Comparison of ENCODE assay signal across 29 cellular contexts in the genomic region with DNA sequence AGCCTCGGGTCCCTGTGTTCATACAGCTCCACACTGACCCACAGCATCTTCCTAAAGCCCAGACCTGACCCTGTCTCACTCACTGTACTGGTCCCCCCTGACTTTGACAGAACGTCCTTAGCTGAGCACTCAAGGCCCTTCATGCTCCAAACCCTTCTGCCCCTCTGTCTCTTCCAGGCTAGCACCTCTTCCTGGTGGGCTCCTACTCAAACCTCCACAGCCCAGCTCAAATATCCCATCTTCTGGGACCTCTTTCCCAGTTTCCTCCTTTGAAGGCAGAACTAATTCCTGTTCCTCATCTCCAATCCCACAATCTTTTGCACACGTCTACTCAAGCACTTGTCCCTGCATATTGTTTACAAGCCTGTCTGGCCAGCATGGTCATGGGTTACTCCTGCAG. TPM values are rescaled to one million over a fixed set of nuclear protein-coding genes. Genes with fewer than 3 reads are reported as not detected.
"Had no signal": no experiment of that assay in that cellular context is flagged by ENCODE, and none has a peak within 500 bp of the region (broad histone marks: within the 10 kb centered on the region; RNA-seq: fewer than 3 reads in every experiment).

No MANE protein-coding gene starts in this region.

- H3K9me3 ChIP-seq: heart left ventricle, right atrium auricular region, thyroid gland, upper lobe of left lung, vagina had no signal

- ATAC-seq: activated T-cell treated with anti-CD3 and anti-CD28 coated beads, Interleukin-2, amount 50 U/mL, for 72 hours; esophagus mucosa; heart left ventricle; stimulated activated naive B cell treated with anti-CD40 and anti-IgM and Interleukin-4, amounts not matched to agents 10 μg/mL and 1 μg/mL and 100 μg/mL, for 72 hours had no signal

- H3K27ac Mint-ChIP-seq: activated B cell treated with CpG ODN at 0.5 μM for 24 hours; activated T-cell treated with anti-CD3 and anti-CD28 coated beads, Interleukin-2, amount 50 U/mL, for 72 hours; immature natural killer cell; mesothelial cell of epicardium; stimulated activated naive B cell treated with anti-CD40 and anti-IgM and Interleukin-4, amounts not matched to agents 10 μg/mL and 1 μg/mL and 100 μg/mL, for 72 hours had no signal

- H3K4me3 ChIP-seq: heart left ventricle, right atrium auricular region, smooth muscle cell, stomach, thyroid gland, upper lobe of left lung, vagina had no signal

- H3K27me3 ChIP-seq: right atrium auricular region, thyroid gland had no signal

- H3K27ac ChIP-seq: brain microvascular endothelial cell, heart left ventricle, right atrium auricular region, stomach, thyroid gland, upper lobe of left lung, vagina had no signal

- H3K36me3 ChIP-seq: brain microvascular endothelial cell, heart left ventricle, right atrium auricular region, stomach, upper lobe of left lung, vagina had no signal

- H3K4me3 Mint-ChIP-seq: activated B cell treated with CpG ODN at 0.5 μM for 24 hours; activated T-cell treated with anti-CD3 and anti-CD28 coated beads, Interleukin-2, amount 50 U/mL, for 72 hours; immature natural killer cell; stimulated activated naive B cell treated with anti-CD40 and anti-IgM and Interleukin-4, amounts not matched to agents 10 μg/mL and 1 μg/mL and 100 μg/mL, for 72 hours had no signal

- H3K36me3 Mint-ChIP-seq: immature natural killer cell, mesothelial cell of epicardium, naive B cell had no signal

- H3K4me2 ChIP-seq: smooth muscle cell had no signal

- DNase-seq: activated B cell treated with CpG ODN at 0.5 μM for 24 hours; activated CD4-positive, alpha-beta T cell treated with anti-CD3 and anti-CD28 coated beads, Interleukin-2, amount 50 U/mL, for 4 hours; activated naive CD4-positive, alpha-beta T cell; activated T-cell treated with anti-CD3 and anti-CD28 coated beads for 4 hours; activated T-cell treated with anti-CD3 and anti-CD28 coated beads, Interleukin-2, amount 50 U/mL, for 72 hours; amniotic stem cell; brain microvascular endothelial cell; foreskin fibroblast; heart left ventricle; hypothalamus; immature natural killer cell; kidney; naive B cell; stimulated activated CD4-positive, alpha-beta T cell treated with anti-CD3 and anti-CD28 coated beads, Interleukin-15, amount 100 ng/mL, for 24 hours; stimulated activated CD4-positive, alpha-beta T cell treated with anti-CD3 and anti-CD28 coated beads, Interleukin-2, amount 100 ng/mL, for 24 hours; stimulated activated naive B cell treated with anti-CD40 and anti-IgM and Interleukin-4, amounts not matched to agents 10 μg/mL and 1 μg/mL and 100 μg/mL, for 72 hours; stomach; thyroid gland; upper lobe of left lung had no signal

- H3K9me3 Mint-ChIP-seq: activated B cell treated with CpG ODN at 0.5 μM for 24 hours; activated T-cell treated with anti-CD3 and anti-CD28 coated beads, Interleukin-2, amount 50 U/mL, for 72 hours; immature natural killer cell; mesothelial cell of epicardium; stimulated activated naive B cell treated with anti-CD40 and anti-IgM and Interleukin-4, amounts not matched to agents 10 μg/mL and 1 μg/mL and 100 μg/mL, for 72 hours had no signal

RNA-seq across cellular contexts. Expression of a gene that starts 8.8 kb away (rescaled TPM):
- total RNA-seq: activated B cell treated with CpG ODN at 0.5 μM for 24 hours, esophagus mucosa, vagina had no signal

RNA-seq across cellular contexts. Expression of a gene that starts 42.5 kb away (rescaled TPM):
- total RNA-seq: activated B cell treated with CpG ODN at 0.5 μM for 24 hours; activated T-cell treated with anti-CD3 and anti-CD28 coated beads, Interleukin-2, amount 50 U/mL, for 72 hours; astrocyte; cardiac septum; heart left ventricle; kidney; omental fat pad; pulmonary artery endothelial cell; right atrium auricular region; smooth muscle cell; T-helper 2 cell treated with Interferon-gamma antibody and Interleukin-4, amounts not matched to agents 100 ng/mL and 5 ng/mL, for 36 hours; thyroid gland; upper lobe of left lung had no signal
- polyA plus RNA-seq: heart left ventricle, immature natural killer cell, smooth muscle cell had no signal
